12 cellular contexts compared by ENCODE assay signal in the genomic region with DNA sequence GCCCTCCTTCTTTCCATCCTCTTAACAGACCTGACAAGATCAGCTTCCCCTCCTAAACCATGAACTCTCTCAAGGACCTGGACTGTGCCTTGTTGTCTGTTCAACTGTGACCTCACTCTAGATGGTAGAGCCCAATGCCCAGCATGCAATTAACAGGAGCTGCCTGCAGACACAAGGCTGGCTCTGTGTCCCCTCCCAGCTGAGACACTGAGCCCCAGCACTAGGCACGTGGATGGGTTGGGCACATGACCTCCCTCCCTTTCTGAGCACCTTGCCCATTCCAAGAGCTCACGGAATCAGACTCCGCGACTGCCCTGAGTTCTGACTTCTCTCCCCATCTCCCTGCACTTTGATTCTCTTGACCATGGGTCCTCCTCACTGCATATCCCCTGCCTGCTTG.
"Had no signal": no experiment of that assay in that cellular context is flagged by ENCODE, and none has a peak within 500 bp of the region (broad histone marks: within the 10 kb centered on the region; RNA-seq: fewer than 3 reads in every experiment).

No MANE protein-coding gene starts in this region.

- H3K36me3 Mint-ChIP-seq: WTC11 had no signal

- H3K36me3 ChIP-seq: breast epithelium, esophagus muscularis mucosa, left lung, pancreas, upper lobe of right lung had no signal

- H3K4me3 Mint-ChIP-seq: activated CD4-positive, alpha-beta T cell treated with anti-CD3 and anti-CD28 coated beads, Interleukin-2, amount 10 ng/mL, durations not matched to agents 24 days and 14 days; activated naive CD4-positive, alpha-beta T cell treated with anti-CD3 and anti-CD28 coated beads, Interleukin-2, amount 50 U/mL, for 24 hours; activated T-helper 17 cell treated with anti-CD3 and anti-CD28 coated beads, Interleukin-2, amount 50 U/mL, for 72 hours; neural crest cell; WTC11 had no signal

- H3K4me3 ChIP-seq: breast epithelium, esophagus muscularis mucosa, left lung, pancreas, upper lobe of right lung had no signal

- H3K9me3 Mint-ChIP-seq: activated CD4-positive, alpha-beta T cell treated with anti-CD3 and anti-CD28 coated beads, Interleukin-2, amount 10 ng/mL, durations not matched to agents 24 days and 14 days; activated naive CD4-positive, alpha-beta T cell treated with anti-CD3 and anti-CD28 coated beads, Interleukin-2, amount 50 U/mL, for 24 hours; activated T-helper 17 cell treated with anti-CD3 and anti-CD28 coated beads, Interleukin-2, amount 50 U/mL, for 72 hours; neural crest cell; WTC11 had no signal

- H3K27ac Mint-ChIP-seq: activated CD4-positive, alpha-beta T cell treated with anti-CD3 and anti-CD28 coated beads, Interleukin-2, amount 10 ng/mL, durations not matched to agents 24 days and 14 days; activated naive CD4-positive, alpha-beta T cell treated with anti-CD3 and anti-CD28 coated beads, Interleukin-2, amount 50 U/mL, for 24 hours; activated T-helper 17 cell treated with anti-CD3 and anti-CD28 coated beads, Interleukin-2, amount 50 U/mL, for 72 hours; WTC11 had no signal

- H3K4me1 ChIP-seq: breast epithelium had no signal

- DNase-seq: activated CD4-positive, alpha-beta T cell treated with anti-CD3 and anti-CD28 coated beads, Interleukin-2, amount 10 ng/mL, durations not matched to agents 24 days and 14 days; amniotic stem cell; mesendoderm had no signal

- H3K27me3 Mint-ChIP-seq: activated CD4-positive, alpha-beta T cell treated with anti-CD3 and anti-CD28 coated beads, Interleukin-2, amount 10 ng/mL, durations not matched to agents 24 days and 14 days; activated naive CD4-positive, alpha-beta T cell treated with anti-CD3 and anti-CD28 coated beads, Interleukin-2, amount 50 U/mL, for 24 hours; activated T-helper 17 cell treated with anti-CD3 and anti-CD28 coated beads, Interleukin-2, amount 50 U/mL, for 72 hours had no signal

- H3K27me3 ChIP-seq: breast epithelium, esophagus muscularis mucosa, left lung, pancreas, upper lobe of right lung had no signal

- H3K4me1 Mint-ChIP-seq: activated CD4-positive, alpha-beta T cell treated with anti-CD3 and anti-CD28 coated beads, Interleukin-2, amount 10 ng/mL, durations not matched to agents 24 days and 14 days; activated naive CD4-positive, alpha-beta T cell treated with anti-CD3 and anti-CD28 coated beads, Interleukin-2, amount 50 U/mL, for 24 hours had no signal

- ATAC-seq: activated T-helper 17 cell treated with anti-CD3 and anti-CD28 coated beads, Interleukin-2, amount 50 U/mL, for 72 hours; WTC11 had no signal

- H3K9me3 ChIP-seq: breast epithelium, esophagus muscularis mucosa, left lung, pancreas, upper lobe of right lung had no signal

- H3K27ac ChIP-seq: breast epithelium, esophagus muscularis mucosa, left lung, upper lobe of right lung had no signal
